In the genomic region with DNA sequence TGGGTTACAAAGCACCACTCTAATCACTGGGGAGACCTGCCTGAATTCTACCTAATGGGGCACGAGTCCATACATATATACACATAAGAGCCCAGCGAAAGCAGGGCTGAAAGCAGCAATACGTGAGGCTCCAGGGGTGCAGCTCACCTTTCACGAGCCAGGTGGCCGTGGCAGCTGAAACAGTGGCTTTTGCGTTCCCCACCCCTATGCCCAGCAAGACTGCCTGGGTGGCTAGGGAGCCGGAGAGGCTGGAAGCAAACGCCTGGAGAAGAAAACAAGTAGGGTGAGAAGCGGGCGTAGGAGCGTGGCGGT, we compare ENCODE assay signal across 8 cellular contexts. TPM values are rescaled to one million over a fixed set of nuclear protein-coding genes. Genes with fewer than 3 reads are reported as not detected.
DNase-seq lines count a peak whose midpoint lies in the region; ATAC-seq and TF ChIP-seq lines count a peak whose summit lies in the region.

No MANE protein-coding gene starts in this region.

- H3K4me1 ChIP-seq in HCT116 (ENCODE audit: control insufficient read depth in 1 of 2, insufficient read depth in 2 of 2, low read length in 2 of 2): peaks cover 14 to 20% of the 10 kb centered on the region in 2 experiments; a peak in 3 of 4 replicates

- RAD21 ChIA-PET in HCT116 (lab: Charles Lee; ENCODE audit: low non-redundant PET in 1 of 2, low total read pairs in 2 of 2, uncharacterized antibody in 2 of 2, unreplicated experiment in 2 of 2): no interaction called here

- peaks cover 16% of the 10 kb centered on the region for H3K79me2 ChIP-seq in HCT116 (ENCODE audit: insufficient read depth, low read length)

- TF ChIP-seq CTCF in AG04450 (IDR thresholded peaks at IDR 0.05; ENCODE audit: low read depth, low read length) (no peak), HCT116 (IDR thresholded peaks at IDR 0.05 in 2 of 3, conservative IDR thresholded peaks at IDR 0.05 in 1 of 3; ENCODE audit: borderline replicate concordance in 1 of 3, insufficient read depth in 1 of 3, low read depth in 2 of 3, low read length in 2 of 3) (no peak), kidney epithelial cell (IDR thresholded peaks at IDR 0.05; ENCODE audit: insufficient read depth, low read length, poor library complexity, severe bottlenecking) (no peak)

- H3K4me1 Mint-ChIP-seq in activated T-cell treated with anti-CD3 and anti-CD28 coated beads, Interleukin-2, amount 50 U/mL, for 4 hours (ENCODE audit: low read depth): peaks cover 45% of the 10 kb centered on the region

- POLR2A ChIA-PET in AG04450 (lab: Yijun Ruan, JAX): interaction anchor here (1.0 to 1.9 kb wide), 12 partner anchors 10 to 366 kb away, joined by 3 to 22 read pairs (median 6); partner anchors contain the start of genes ARMC5, FUS, ZNF267 and ZNF843
- POLR2A ChIA-PET in HCT116 (lab: Charles Lee): interaction anchor here (0.6 to 1.2 kb wide), 2 partner anchors 48 to 408 kb away, joined by 3 to 6 read pairs; no protein-coding TSS in a partner anchor

- H4K20me1 ChIP-seq in HCT116 (ENCODE audit: insufficient read depth): no peaks in the 10 kb centered on the region

- no peak for TF ChIP-seq RAD21 in HCT116 (IDR thresholded peaks at IDR 0.05; ENCODE audit: low read depth)

- intact Hi-C loops in HCT116 (cut with micrococcal nuclease): loop anchor here (10.0 kb wide), 1 partner anchor 367 kb away; the partner anchor contains the start of gene ZNF267

- CTCF ChIA-PET in AG04450 (lab: Charles Lee): interaction anchor here (0.7 to 1.7 kb wide), 3 partner anchors 47 to 360 kb away, joined by 3 to 7 read pairs (median 4); no protein-coding TSS in a partner anchor
- CTCF ChIA-PET in HCT116 (lab: Charles Lee): no interaction called here

- peak overlapping the region; percentile 95 for H3K4me3 Mint-ChIP-seq in activated T-cell treated with anti-CD3 and anti-CD28 coated beads, Interleukin-2, amount 50 U/mL, for 4 hours

- H3K4me3 ChIP-seq in AG04450 (ENCODE audit: low read depth, low read length): peak overlapping the region; percentile 93
- peak overlapping the region; percentile 97 to 98 for H3K4me3 ChIP-seq in HCT116 (replicated peaks in 1 of 2; ENCODE audit: low read depth in 1 of 2, low read length in 2 of 2)
- H3K4me3 ChIP-seq in kidney epithelial cell (ENCODE audit: low read depth, low read length): peak overlapping the region; percentile 98

- peak overlapping the region; percentile 96 for H3K9ac ChIP-seq in HCT116 (ENCODE audit: low read length)

- no peaks in the 10 kb centered on the region for H3K27me3 Mint-ChIP-seq in activated T-cell treated with anti-CD3 and anti-CD28 coated beads, Interleukin-2, amount 50 U/mL, for 4 hours (ENCODE audit: low read depth)

- peak overlapping the region; percentile 78 for H3K4me2 ChIP-seq in HCT116 (ENCODE audit: low read length)

- ATAC-seq in HCT116: peak; percentile 43
- peak; percentile 5 to 6 for ATAC-seq in activated T-cell treated with anti-CD3 and anti-CD28 coated beads, Interleukin-2, amount 50 U/mL, for 4 hours

- H2AFZ ChIP-seq in HCT116 (ENCODE audit: low read depth, low read length, poor library complexity, severe bottlenecking): no peak overlapping the region

- BruUV-seq in HCT116 (replicated peaks; lab: Mats Ljungman, UMichigan): no TSS peak

- peaks cover 7% of the 10 kb centered on the region for H3K36me3 Mint-ChIP-seq in activated T-cell treated with anti-CD3 and anti-CD28 coated beads, Interleukin-2, amount 50 U/mL, for 4 hours (ENCODE audit: insufficient read depth)

- peaks cover 5% of the 10 kb centered on the region for H3K9me3 ChIP-seq in AG04450 (ENCODE audit: control insufficient read depth, insufficient read depth, low read length)
- H3K9me3 ChIP-seq in HCT116 (ENCODE audit: control insufficient read depth in 1 of 2, insufficient read depth in 1 of 2, low read depth in 1 of 2, low read length in 2 of 2): no peaks in the 10 kb centered on the region

- H3K27ac ChIP-seq in AG04450 (ENCODE audit: low read depth, low read length): peak overlapping the region; percentile 94
- H3K27ac ChIP-seq in HCT116 (ENCODE audit: low read depth, low read length): peak overlapping the region; percentile 76
- peak overlapping the region; percentile 84 for H3K27ac ChIP-seq in substantia nigra (ENCODE audit: low read depth, low read length, poor library complexity, severe bottlenecking)

- DNase-seq in AG04450 (ENCODE audit: low read depth, low spot score): no peak
- DNase-seq in HCT116 (ENCODE audit: low read depth, low spot score): no peak
- DNase-seq in activated T-cell treated with anti-CD3 and anti-CD28 coated beads, Interleukin-2, amount 50 U/mL, for 4 hours: no peak
- DNase-seq in kidney epithelial cell (ENCODE audit: low read depth): no peak
- peak in 1 of 49 donors; percentile 24 for DNase-seq in substantia nigra (lab: John Stamatoyannopoulos, UW)
- no peak for DNase-seq in AG08396 (ENCODE audit: low spot score)
- no peak for DNase-seq in NCI-H128 (lab: John Stamatoyannopoulos, UW; ENCODE audit: unreplicated experiment)
- no peak for DNase-seq in amniotic stem cell (lab: John Stamatoyannopoulos, UW)

- H3K27me3 ChIP-seq in AG04450 (ENCODE audit: control insufficient read depth, insufficient read depth, low read length) (no peaks in the 10 kb centered on the region), HCT116 (ENCODE audit: insufficient read depth, low read length) (no peaks in the 10 kb centered on the region), kidney epithelial cell (ENCODE audit: control insufficient read depth, insufficient read depth, low read length) (no peaks in the 10 kb centered on the region)

- TF ChIP-seq POLR2A in HCT116 (IDR thresholded peaks at IDR 0.05; ENCODE audit: borderline replicate concordance, extremely low read depth, insufficient read depth, insufficient read length): no peak

- no peaks in the 10 kb centered on the region for H3K9me2 ChIP-seq in HCT116 (ENCODE audit: insufficient read depth)

- H3K36me3 ChIP-seq in HCT116 (ENCODE audit: control insufficient read depth in 1 of 2, insufficient read depth in 2 of 2, low read length in 2 of 2) (peaks cover 0 to 3% of the 10 kb centered on the region in 2 experiments; a peak in 1 of 4 replicates), kidney epithelial cell (ENCODE audit: control insufficient read depth, insufficient read depth, low read length) (no peaks in the 10 kb centered on the region)

- H3K9me3 Mint-ChIP-seq in activated T-cell treated with anti-CD3 and anti-CD28 coated beads, Interleukin-2, amount 50 U/mL, for 4 hours: no peaks in the 10 kb centered on the region

TF ChIP-seq in HCT116, 20 proteins besides CTCF, POLR2A, EP300 and RAD21 (continues in another document):
- TF ChIP-seq POLR2AphosphoS5 (IDR thresholded peaks at IDR 0.05; ENCODE audit: low read depth, low read length) (no peak), EGR1 (IDR thresholded peaks at IDR 0.05; ENCODE audit: low read depth) (no peak), JUND (IDR thresholded peaks at IDR 0.05) (no peak), EZH2phosphoT487 (IDR thresholded peaks at IDR 0.05; ENCODE audit: borderline replicate concordance) (no peak)
- TF ChIP-seq, protein P1, sequence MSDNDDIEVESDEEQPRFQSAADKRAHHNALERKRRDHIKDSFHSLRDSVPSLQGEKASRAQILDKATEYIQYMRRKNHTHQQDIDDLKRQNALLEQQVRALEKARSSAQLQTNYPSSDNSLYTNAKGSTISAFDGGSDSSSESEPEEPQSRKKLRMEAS (IDR thresholded peaks at IDR 0.05): no peak

RNA-seq across cellular contexts. Expression of gene RUSF1, which starts 0.6 kb away (rescaled TPM):
- 32.2 and 38.6 TPM in 2 replicates for polyA plus RNA-seq in AG04450 (2011; rRNA removed)
- 47.4 and 52.5 TPM in 2 replicates for polyA minus RNA-seq in AG04450 (2011; rRNA and poly(A)+ RNA removed)
- total RNA-seq in HCT116 (2021; ENCODE audit: unreplicated experiment): 59.3 TPM
- 63.7 and 79.2 TPM in 2 replicates for polyA plus RNA-seq in HCT116 (2012)
- 10 to 100 TPM; 43.9 to 49.1 (median 45.9) TPM for total RNA-seq in activated T-cell treated with anti-CD3 and anti-CD28 coated beads, Interleukin-2, amount 50 U/mL, for 4 hours
- 54.0 and 64.1 TPM in 2 replicates for total RNA-seq in kidney epithelial cell

RNA-seq across cellular contexts. Expression of gene AHSP, which starts 20.1 kb away (rescaled TPM):
- polyA plus RNA-seq in AG04450 (2011; rRNA removed): not detected in 2 replicates
- polyA minus RNA-seq in AG04450 (2011; rRNA and poly(A)+ RNA removed): not detected in 2 replicates
- total RNA-seq in HCT116 (2021; ENCODE audit: unreplicated experiment) (not detected), kidney epithelial cell (not detected in 2 replicates)
- not detected in 2 replicates for polyA plus RNA-seq in HCT116 (2012)
- not detected for total RNA-seq in activated T-cell treated with anti-CD3 and anti-CD28 coated beads, Interleukin-2, amount 50 U/mL, for 4 hours

RNA-seq across cellular contexts. Expression of gene SLC5A2, which starts 24.6 kb away (rescaled TPM):
- polyA plus RNA-seq in AG04450 (2011; rRNA removed): not detected in 2 replicates
- 0.18 TPM in 1 of 2 replicates, not detected in the other for polyA minus RNA-seq in AG04450 (2011; rRNA and poly(A)+ RNA removed)
- total RNA-seq in HCT116 (2021; ENCODE audit: unreplicated experiment) (0.10 TPM), kidney epithelial cell (0.04 and 0.21 TPM in 2 replicates)
- polyA plus RNA-seq in HCT116 (2012): 0.94 and 4.3 TPM in 2 replicates
- total RNA-seq in activated T-cell treated with anti-CD3 and anti-CD28 coated beads, Interleukin-2, amount 50 U/mL, for 4 hours: not detected

RNA-seq across cellular contexts. Expression of gene TGFB1I1, which starts 35.6 kb away (rescaled TPM):
- 42.4 and 63.4 TPM in 2 replicates for polyA plus RNA-seq in AG04450 (2011; rRNA removed)
- 65.9 and 76.4 TPM in 2 replicates for polyA minus RNA-seq in AG04450 (2011; rRNA and poly(A)+ RNA removed)
- 8.7 TPM for total RNA-seq in HCT116 (2021; ENCODE audit: unreplicated experiment)
- 12.0 and 12.8 TPM in 2 replicates for polyA plus RNA-seq in HCT116 (2012)
- under 1 TPM in 2 of 3 donors, not detected in 1; 0.30 to 0.34 TPM for total RNA-seq in activated T-cell treated with anti-CD3 and anti-CD28 coated beads, Interleukin-2, amount 50 U/mL, for 4 hours
- total RNA-seq in kidney epithelial cell: 116 and 138 TPM in 2 replicates

RNA-seq across cellular contexts. Expression of gene ARMC5, which starts 48.3 kb away (rescaled TPM):
- 2.9 and 4.2 TPM in 2 replicates for polyA plus RNA-seq in AG04450 (2011; rRNA removed)
- 3.4 and 3.9 TPM in 2 replicates for polyA minus RNA-seq in AG04450 (2011; rRNA and poly(A)+ RNA removed)
- 11.8 TPM for total RNA-seq in HCT116 (2021; ENCODE audit: unreplicated experiment)
- 9.9 and 10.2 TPM in 2 replicates for polyA plus RNA-seq in HCT116 (2012)
- 10 to 100 TPM; 18.4 to 18.9 (median 18.7) TPM for total RNA-seq in activated T-cell treated with anti-CD3 and anti-CD28 coated beads, Interleukin-2, amount 50 U/mL, for 4 hours
- total RNA-seq in kidney epithelial cell: 18.7 and 23.2 TPM in 2 replicates
